Comparison of ENCODE assay signal across 22 cellular contexts in genomic region chr9:93076792-93077128, GRCh38. TPM values are rescaled to one million over a fixed set of nuclear protein-coding genes. Genes with fewer than 3 reads are reported as not detected.
DNase-seq lines count a peak whose midpoint lies in the region; ATAC-seq, FAIRE-seq and TF ChIP-seq lines count a peak whose summit lies in the region.
"Had no signal": no experiment of that assay in that cellular context is flagged by ENCODE, and none has a peak within 500 bp of the region (broad histone marks: within the 10 kb centered on the region; RNA-seq: fewer than 3 reads in every experiment).

No MANE protein-coding gene starts in this region.

- TF ChIP-seq CTCF in activated CD8-positive, alpha-beta T cell treated with anti-CD3 and anti-CD28 coated beads for 36 hours (IDR thresholded peaks at IDR 0.05), result no peak
- no peak for TF ChIP-seq CTCF in kidney (IDR thresholded peaks at IDR 0.05; ENCODE audit: borderline replicate concordance, extremely low read depth, insufficient read depth)

- H3K4me3 ChIP-seq in kidney (ENCODE audit: low read length in 2 of 2), result no peak overlapping the region
- H3K4me3 ChIP-seq: GM23248, Peyer's patch, SJCRH30 had no signal

- no peaks in the 10 kb centered on the region for H3K36me3 ChIP-seq in kidney (ENCODE audit: control insufficient read depth in 1 of 2, insufficient read depth in 2 of 2, low read length in 2 of 2)
- H3K36me3 ChIP-seq: Peyer's patch, SJCRH30 had no signal

- no peak overlapping the region for H3K9ac ChIP-seq in kidney (ENCODE audit: low read length in 2 of 2)
- H3K9ac ChIP-seq: GM23248 had no signal

- CTCF ChIA-PET in activated CD8-positive, alpha-beta T cell treated with anti-CD3 and anti-CD28 coated beads for 36 hours (lab: Charles Lee), result interaction anchor here (1.5 to 2.0 kb wide), 2 partner anchors 24 to 73 kb away, joined by 3 to 8 read pairs; no protein-coding TSS in a partner anchor
- CTCF ChIA-PET in activated CD8-positive, alpha-beta T cell treated with anti-CD3 and anti-CD28 coated beads, Interleukin-2, amount 10 ng/mL, durations not matched to agents 7 days and 5 days (lab: Charles Lee), result interaction anchor here (1.0 kb wide), 1 partner anchor 12 kb away, joined by 4 read pairs; no protein-coding TSS in a partner anchor

- H3K4me3 Mint-ChIP-seq in activated CD8-positive, alpha-beta T cell treated with anti-CD3 and anti-CD28 coated beads for 36 hours, result no peak overlapping the region
- no peak overlapping the region for H3K4me3 Mint-ChIP-seq in activated CD8-positive, alpha-beta T cell treated with anti-CD3 and anti-CD28 coated beads, Interleukin-2, amount 10 ng/mL, durations not matched to agents 7 days and 5 days
- no peak overlapping the region for H3K4me3 Mint-ChIP-seq in stimulated activated naive CD8-positive, alpha-beta T cell treated with anti-CD3 and anti-CD28 coated beads, Interleukin-15, Interleukin-2, amounts not matched to agents 100 ng/mL and 50 ng/mL, for 24 hours
- H3K4me3 Mint-ChIP-seq in stimulated activated naive CD8-positive, alpha-beta T cell treated with anti-CD3 and anti-CD28 coated beads, Interleukin-15, amount 100 ng/mL, for 72 hours, result no peak overlapping the region
- H3K4me3 Mint-ChIP-seq: H9, HFFc6 had no signal

- H3K27ac ChIP-seq in kidney (ENCODE audit: low read depth in 2 of 2, low read length in 2 of 2), result no peak overlapping the region
- H3K27ac ChIP-seq: C4-2B, GM23248, Peyer's patch, SJCRH30 had no signal

- FAIRE-seq in kidney (lab: Jason Lieb, UNC), result no peak

- peaks cover 43% of the 10 kb centered on the region for H3K4me1 Mint-ChIP-seq in activated CD8-positive, alpha-beta T cell treated with anti-CD3 and anti-CD28 coated beads for 36 hours (ENCODE audit: low read depth)
- peaks cover 23% of the 10 kb centered on the region for H3K4me1 Mint-ChIP-seq in activated CD8-positive, alpha-beta T cell treated with anti-CD3 and anti-CD28 coated beads, Interleukin-2, amount 10 ng/mL, durations not matched to agents 7 days and 5 days (ENCODE audit: low read depth)
- peaks cover 46% of the 10 kb centered on the region for H3K4me1 Mint-ChIP-seq in stimulated activated naive CD8-positive, alpha-beta T cell treated with anti-CD3 and anti-CD28 coated beads, Interleukin-15, Interleukin-2, amounts not matched to agents 100 ng/mL and 50 ng/mL, for 24 hours (ENCODE audit: low read depth)
- H3K4me1 Mint-ChIP-seq in stimulated activated naive CD8-positive, alpha-beta T cell treated with anti-CD3 and anti-CD28 coated beads, Interleukin-15, amount 100 ng/mL, for 72 hours, result peaks cover 76% of the 10 kb centered on the region
- H3K4me1 Mint-ChIP-seq: H9 had no signal

- H3K9me3 ChIP-seq in kidney (ENCODE audit: control insufficient read depth in 1 of 2, low read length in 2 of 2), result no peaks in the 10 kb centered on the region
- H3K9me3 ChIP-seq: Peyer's patch, SJCRH30 had no signal

- intact Hi-C loops in activated CD8-positive, alpha-beta T cell treated with anti-CD3 and anti-CD28 coated beads for 36 hours (cut with micrococcal nuclease), result no loop called here
- intact Hi-C loops in kidney (cut with DNase I), result no loop called here

- POLR2A ChIA-PET in activated CD8-positive, alpha-beta T cell treated with anti-CD3 and anti-CD28 coated beads for 36 hours (lab: Charles Lee), result interaction anchor here (0.9 to 5.3 kb wide), 3 partner anchors 11 to 32 kb away, joined by 3 to 30 read pairs (median 7); no protein-coding TSS in a partner anchor
- POLR2A ChIA-PET in activated CD8-positive, alpha-beta T cell treated with anti-CD3 and anti-CD28 coated beads, Interleukin-2, amount 10 ng/mL, durations not matched to agents 7 days and 5 days (lab: Charles Lee), result no interaction called here

- DNase-seq in activated CD8-positive, alpha-beta T cell treated with anti-CD3 and anti-CD28 coated beads for 36 hours, result no peak
- no peak for DNase-seq in activated CD8-positive, alpha-beta T cell treated with anti-CD3 and anti-CD28 coated beads, Interleukin-2, amount 10 ng/mL, durations not matched to agents 7 days and 5 days
- no peak for DNase-seq in stimulated activated naive CD8-positive, alpha-beta T cell treated with anti-CD3 and anti-CD28 coated beads, Interleukin-15, amount 100 ng/mL, for 72 hours
- DNase-seq in kidney, result peak; percentile 10
- DNase-seq: COR-L47, DMS79, GM23248, H9, HFFc6, Kasumi-1, NCI-H1417, NCI-H187, NCI-H446, NCI-H526, SJCRH30 had no signal

- H3K36me3 Mint-ChIP-seq in activated CD8-positive, alpha-beta T cell treated with anti-CD3 and anti-CD28 coated beads for 36 hours (ENCODE audit: low read depth), result peaks cover 25% of the 10 kb centered on the region
- peaks cover 45% of the 10 kb centered on the region for H3K36me3 Mint-ChIP-seq in activated CD8-positive, alpha-beta T cell treated with anti-CD3 and anti-CD28 coated beads, Interleukin-2, amount 10 ng/mL, durations not matched to agents 7 days and 5 days (ENCODE audit: low read depth)
- no peaks in the 10 kb centered on the region for H3K36me3 Mint-ChIP-seq in stimulated activated naive CD8-positive, alpha-beta T cell treated with anti-CD3 and anti-CD28 coated beads, Interleukin-15, Interleukin-2, amounts not matched to agents 100 ng/mL and 50 ng/mL, for 24 hours (ENCODE audit: low read depth)

- no peaks in the 10 kb centered on the region for H3K9me3 Mint-ChIP-seq in activated CD8-positive, alpha-beta T cell treated with anti-CD3 and anti-CD28 coated beads for 36 hours
- no peaks in the 10 kb centered on the region for H3K9me3 Mint-ChIP-seq in activated CD8-positive, alpha-beta T cell treated with anti-CD3 and anti-CD28 coated beads, Interleukin-2, amount 10 ng/mL, durations not matched to agents 7 days and 5 days (ENCODE audit: insufficient read depth)
- H3K9me3 Mint-ChIP-seq in stimulated activated naive CD8-positive, alpha-beta T cell treated with anti-CD3 and anti-CD28 coated beads, Interleukin-15, Interleukin-2, amounts not matched to agents 100 ng/mL and 50 ng/mL, for 24 hours, result no peaks in the 10 kb centered on the region
- no peaks in the 10 kb centered on the region for H3K9me3 Mint-ChIP-seq in stimulated activated naive CD8-positive, alpha-beta T cell treated with anti-CD3 and anti-CD28 coated beads, Interleukin-15, amount 100 ng/mL, for 72 hours
- H3K9me3 Mint-ChIP-seq: H9, HFFc6 had no signal

- no peak for ATAC-seq in activated CD8-positive, alpha-beta T cell treated with anti-CD3 and anti-CD28 coated beads for 36 hours
- ATAC-seq in activated CD8-positive, alpha-beta T cell treated with anti-CD3 and anti-CD28 coated beads, Interleukin-2, amount 10 ng/mL, durations not matched to agents 7 days and 5 days, result no peak
- ATAC-seq in stimulated activated naive CD8-positive, alpha-beta T cell treated with anti-CD3 and anti-CD28 coated beads, Interleukin-15, amount 100 ng/mL, for 72 hours, result no peak
- ATAC-seq in GM21825 (IDR thresholded peaks at IDR 0.05; ENCODE audit: unreplicated experiment) (no peak), HG03469 (IDR thresholded peaks at IDR 0.05; ENCODE audit: unreplicated experiment) (no peak)

- peak overlapping the region; percentile 10 for H3K27ac Mint-ChIP-seq in activated CD8-positive, alpha-beta T cell treated with anti-CD3 and anti-CD28 coated beads for 36 hours
- H3K27ac Mint-ChIP-seq in activated CD8-positive, alpha-beta T cell treated with anti-CD3 and anti-CD28 coated beads, Interleukin-2, amount 10 ng/mL, durations not matched to agents 7 days and 5 days, result no peak overlapping the region
- peak overlapping the region; percentile 7 for H3K27ac Mint-ChIP-seq in stimulated activated naive CD8-positive, alpha-beta T cell treated with anti-CD3 and anti-CD28 coated beads, Interleukin-15, Interleukin-2, amounts not matched to agents 100 ng/mL and 50 ng/mL, for 24 hours
- peak overlapping the region in 1 of 2 donors; percentile 48 for H3K27ac Mint-ChIP-seq in stimulated activated naive CD8-positive, alpha-beta T cell treated with anti-CD3 and anti-CD28 coated beads, Interleukin-15, amount 100 ng/mL, for 72 hours
- H3K27ac Mint-ChIP-seq: H9, HFFc6 had no signal

- peaks cover 5 to 6% of the 10 kb centered on the region in 2 donors for H3K4me1 ChIP-seq in kidney (ENCODE audit: control insufficient read depth in 1 of 2, insufficient read depth in 1 of 2, low read depth in 1 of 2, low read length in 2 of 2)

- no peaks in the 10 kb centered on the region for H3K27me3 Mint-ChIP-seq in activated CD8-positive, alpha-beta T cell treated with anti-CD3 and anti-CD28 coated beads for 36 hours
- H3K27me3 Mint-ChIP-seq in activated CD8-positive, alpha-beta T cell treated with anti-CD3 and anti-CD28 coated beads, Interleukin-2, amount 10 ng/mL, durations not matched to agents 7 days and 5 days (ENCODE audit: low read depth), result no peaks in the 10 kb centered on the region
- no peaks in the 10 kb centered on the region for H3K27me3 Mint-ChIP-seq in stimulated activated naive CD8-positive, alpha-beta T cell treated with anti-CD3 and anti-CD28 coated beads, Interleukin-15, Interleukin-2, amounts not matched to agents 100 ng/mL and 50 ng/mL, for 24 hours
- H3K27me3 Mint-ChIP-seq in stimulated activated naive CD8-positive, alpha-beta T cell treated with anti-CD3 and anti-CD28 coated beads, Interleukin-15, amount 100 ng/mL, for 72 hours, result no peaks in the 10 kb centered on the region

RNA-seq across cellular contexts. Expression of gene SUSD3, which starts 18.3 kb away (rescaled TPM):
- 10 to 100 TPM; 34.6 to 36.7 TPM for total RNA-seq in activated CD8-positive, alpha-beta T cell treated with anti-CD3 and anti-CD28 coated beads for 36 hours
- 10 to 100 TPM; 57.9 to 59.6 TPM for total RNA-seq in activated CD8-positive, alpha-beta T cell treated with anti-CD3 and anti-CD28 coated beads, Interleukin-2, amount 10 ng/mL, durations not matched to agents 7 days and 5 days
- 12.2 TPM for total RNA-seq in kidney
- 34.6 TPM for polyA plus RNA-seq in kidney (ENCODE audit: insufficient read depth, low read depth, low replicate concordance)
- total RNA-seq: A172, MCF 10A, SJCRH30 had no signal
- polyA plus RNA-seq: GM23248 had no signal

RNA-seq across cellular contexts. Expression of gene CARD19, which starts 19.3 kb away (rescaled TPM):
- total RNA-seq in activated CD8-positive, alpha-beta T cell treated with anti-CD3 and anti-CD28 coated beads for 36 hours, result 10 to 100 TPM; 42.9 to 43.4 TPM
- 10 to 100 TPM; 51.7 to 55.4 TPM for total RNA-seq in activated CD8-positive, alpha-beta T cell treated with anti-CD3 and anti-CD28 coated beads, Interleukin-2, amount 10 ng/mL, durations not matched to agents 7 days and 5 days
- 44.5 TPM for total RNA-seq in kidney
- 49.3 TPM for polyA plus RNA-seq in kidney (ENCODE audit: insufficient read depth, low read depth, low replicate concordance)

RNA-seq across cellular contexts. Expression of gene NINJ1, which starts 57.3 kb away (rescaled TPM):
- total RNA-seq in activated CD8-positive, alpha-beta T cell treated with anti-CD3 and anti-CD28 coated beads for 36 hours, result 100 to 1,000 TPM; 118 to 120 TPM
- total RNA-seq in activated CD8-positive, alpha-beta T cell treated with anti-CD3 and anti-CD28 coated beads, Interleukin-2, amount 10 ng/mL, durations not matched to agents 7 days and 5 days, result 10 to 100 TPM; 20.8 to 21.1 TPM
- total RNA-seq in kidney, result 56.3 TPM
- polyA plus RNA-seq in kidney (ENCODE audit: insufficient read depth, low read depth, low replicate concordance), result 149 TPM
